9 cellular contexts compared by ENCODE assay signal in genomic region chr15:64634020-64634419, GRCh38.
DNase-seq lines count a peak whose midpoint lies in the region; ATAC-seq and TF ChIP-seq lines count a peak whose summit lies in the region.
"Had no signal": no experiment of that assay in that cellular context is flagged by ENCODE, and none has a peak within 500 bp of the region (broad histone marks: within the 10 kb centered on the region; RNA-seq: fewer than 3 reads in every experiment).

No MANE protein-coding gene starts in this region.

- H3K4me1 ChIP-seq in ES-I3 (ENCODE audit: insufficient read depth, low read length) (peaks cover 20% of the 10 kb centered on the region), mesenchymal stem cell (ENCODE audit: control insufficient read depth, insufficient read depth, low read depth, low read length) (peaks cover 6% of the 10 kb centered on the region), right cardiac atrium (ENCODE audit: control insufficient read depth, insufficient read depth, low read length) (peaks cover 5% of the 10 kb centered on the region)

- H3K23ac ChIP-seq in mesenchymal stem cell (ENCODE audit: low read length in 2 of 2) = no peak overlapping the region

- intact Hi-C loops in right cardiac atrium (cut with DNase I) = no loop called here

- DNase-seq in GM20000 (ENCODE audit: low spot score) (peak; percentile 66), HL-60 (ENCODE audit: low read depth in 1 of 2, low spot score in 1 of 2) (peak in 1 of 2 experiments; percentile 69), mesenchymal stem cell (peak; percentile 53), NCI-H2107 treated with DMSO at 0.1 percent for 48 hours (lab: John Stamatoyannopoulos, UW; ENCODE audit: unreplicated experiment) (no peak), right cardiac atrium (no peak), putamen (ENCODE audit: low spot score) (no peak)
- DNase-seq in activated CD8-positive, alpha-beta memory T cell treated with anti-CD3 and anti-CD28 coated beads, Interleukin-2, amount 50 U/mL, for 4 hours = peak; percentile 19
- DNase-seq: IMR-90 had no signal

- H2AK5ac ChIP-seq in mesenchymal stem cell (ENCODE audit: low read length, severe bottlenecking) = no peak overlapping the region

- no peak overlapping the region for H3K18ac ChIP-seq in mesenchymal stem cell (ENCODE audit: low read depth in 1 of 2, low read length in 2 of 2)

- H3K9ac ChIP-seq in ES-I3 (ENCODE audit: low read depth, low read length) (0 out of 2 replicates have a peak overlapping the region, but pooled peaks have one; percentile 11), mesenchymal stem cell (ENCODE audit: low read length) (no peak overlapping the region)

- H4K91ac ChIP-seq in mesenchymal stem cell (ENCODE audit: low read length) = no peak overlapping the region

- no peaks in the 10 kb centered on the region for H3K36me3 ChIP-seq in ES-I3 (ENCODE audit: insufficient read depth, low read length)
- H3K36me3 ChIP-seq in mesenchymal stem cell (ENCODE audit: control insufficient read depth in 1 of 2, insufficient read depth in 2 of 2, low read depth in 1 of 2, low read length in 2 of 2) = peaks cover 3 to 36% of the 10 kb centered on the region in 2 experiments

- H2BK120ac ChIP-seq in mesenchymal stem cell (ENCODE audit: low read depth, low read length) = no peak overlapping the region

- H3K27me3 ChIP-seq in HL-60 (ENCODE audit: insufficient read depth, poor library complexity, severe bottlenecking) (no peaks in the 10 kb centered on the region), mesenchymal stem cell (ENCODE audit: control insufficient read depth in 1 of 2, insufficient read depth in 1 of 2, low read length in 2 of 2) (no peaks in the 10 kb centered on the region), right cardiac atrium (ENCODE audit: control insufficient read depth, insufficient read depth) (no peaks in the 10 kb centered on the region)

- H2BK5ac ChIP-seq in mesenchymal stem cell (ENCODE audit: low read depth, low read length, poor library complexity, severe bottlenecking) = no peak overlapping the region

- H3K14ac ChIP-seq in mesenchymal stem cell (ENCODE audit: low read length in 2 of 2) = no peak overlapping the region

- no peak overlapping the region for H3K4me3 ChIP-seq in HL-60 (replicated peaks; ENCODE audit: insufficient read depth, low read length)
- no peak overlapping the region for H3K4me3 ChIP-seq in mesenchymal stem cell (ENCODE audit: insufficient read depth in 1 of 2, low read depth in 1 of 2, low read length in 2 of 2)
- no peak overlapping the region for H3K4me3 ChIP-seq in right cardiac atrium (ENCODE audit: low read length)

- no peak overlapping the region for H3K4me2 ChIP-seq in mesenchymal stem cell (ENCODE audit: low read length, poor library complexity, severe bottlenecking)

- no peak overlapping the region for H2BK15ac ChIP-seq in mesenchymal stem cell (ENCODE audit: low read depth, poor library complexity, severe bottlenecking)

- no peak for ATAC-seq in right cardiac atrium

- peak overlapping the region; percentile 46 for H3K27ac ChIP-seq in HL-60 (replicated peaks)
- peak overlapping the region; percentile 90 for H3K27ac ChIP-seq in mesenchymal stem cell (ENCODE audit: low read length, poor library complexity, severe bottlenecking)
- no peak overlapping the region for H3K27ac ChIP-seq in right cardiac atrium (ENCODE audit: low read length)

- TF ChIP-seq CTCF in GM20000 (IDR thresholded peaks at IDR 0.05; ENCODE audit: extremely low read depth, missing control alignments) (no peak), HL-60 (IDR thresholded peaks at IDR 0.05; ENCODE audit: insufficient read depth, low read length) (no peak)

- no peak overlapping the region for H4K8ac ChIP-seq in mesenchymal stem cell (ENCODE audit: low read length)

- 56% methylated on average over 2 of the region's 2 CpGs for WGBS in mesenchymal stem cell
- WGBS in right cardiac atrium = 61% methylated on average over 2 of the region's 2 CpGs

- no peak overlapping the region for H2AFZ ChIP-seq in mesenchymal stem cell (ENCODE audit: low read depth, low read length)

- no peak overlapping the region for H2BK12ac ChIP-seq in mesenchymal stem cell (ENCODE audit: low read length in 2 of 2)

- H3K9me3 ChIP-seq in ES-I3 (ENCODE audit: control insufficient read depth, insufficient read depth, low read length) (no peaks in the 10 kb centered on the region), mesenchymal stem cell (ENCODE audit: control insufficient read depth, low read length) (peaks cover 4% of the 10 kb centered on the region), right cardiac atrium (ENCODE audit: control insufficient read depth, low read length) (no peaks in the 10 kb centered on the region)

- H3K4ac ChIP-seq in mesenchymal stem cell (ENCODE audit: low read depth in 1 of 2, low read length in 2 of 2) = no peak overlapping the region

- H3K79me1 ChIP-seq in mesenchymal stem cell (replicated peaks; ENCODE audit: low read length, poor library complexity, severe bottlenecking) = peaks cover 25% of the 10 kb centered on the region

Comparison
In these comparisons a context has a peak if more than half of its experiments do, and no peak if none do; other contexts are left out.
1. DNase-seq: peak in GM20000 (single experiment), activated CD8-positive, alpha-beta memory T cell treated with anti-CD3 and anti-CD28 coated beads, Interleukin-2, amount 50 U/mL, for 4 hours (single experiment) and mesenchymal stem cell (single experiment); none in NCI-H2107 treated with DMSO at 0.1 percent for 48 hours (single experiment), right cardiac atrium (0 of 3) and putamen (single experiment).